In the genomic region with DNA sequence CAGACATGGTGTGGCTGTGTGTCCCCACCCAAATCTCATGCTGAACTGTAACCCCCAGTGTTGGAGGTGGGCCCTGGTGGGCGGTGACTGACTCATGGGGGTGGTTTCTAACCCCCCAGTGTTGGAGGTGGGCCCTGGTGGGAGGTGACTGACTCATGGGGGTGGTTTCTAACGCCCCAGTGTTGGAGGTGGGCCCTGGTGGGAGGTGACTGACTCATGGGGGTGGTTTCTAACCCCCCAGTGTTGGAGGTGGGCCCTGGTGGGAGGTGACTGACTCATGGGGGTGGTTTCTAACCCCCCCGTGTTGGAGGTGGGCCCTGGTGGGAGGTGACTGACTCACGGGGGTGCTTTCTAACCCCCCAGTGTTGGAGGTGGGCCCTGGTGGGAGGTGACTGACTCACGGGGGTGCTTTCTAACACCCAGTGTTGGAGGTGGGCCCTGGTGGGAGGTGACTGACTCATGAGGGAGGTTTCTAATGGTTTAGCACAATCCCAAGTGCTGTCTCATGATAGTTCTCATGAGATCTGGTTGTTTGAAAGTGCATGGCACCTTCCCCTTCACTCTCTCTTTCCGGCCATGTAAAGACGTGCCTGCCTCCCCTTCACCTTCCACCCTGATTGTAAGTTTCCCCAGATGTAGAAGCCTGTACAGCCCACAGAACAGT, we compare ENCODE assay signal across 8 cellular contexts.
DNase-seq lines count a peak whose midpoint lies in the region; ATAC-seq and TF ChIP-seq lines count a peak whose summit lies in the region.
"Not testable (repeated sequence)": the region's sequence is repeated elsewhere in the genome, so short reads cannot be mapped to it uniquely, and the experiment has no call there.

No MANE protein-coding gene starts in this region.

- not testable (repeated sequence) for H3K36me3 Mint-ChIP-seq in activated CD4-positive, alpha-beta T cell treated with anti-CD3 and anti-CD28 coated beads for 36 hours (ENCODE audit: low read depth)

- not testable (repeated sequence) for H3K36me3 ChIP-seq in HEK293 (ENCODE audit: control insufficient read depth in 2 of 2, insufficient read depth in 1 of 2, low read length in 2 of 2); kidney epithelial cell (ENCODE audit: control insufficient read depth, insufficient read depth, low read length); uterus

- not testable (repeated sequence) for H3K27ac ChIP-seq in HEK293 (ENCODE audit: extremely low read depth, low read depth, low read length)
- peak overlapping the region in 1 of 2 donors; percentile 26 for H3K27ac ChIP-seq in uterus

- H3K4me1 Mint-ChIP-seq in activated CD4-positive, alpha-beta T cell treated with anti-CD3 and anti-CD28 coated beads for 36 hours, result peaks cover 21% of the 10 kb centered on the region

- DNase-seq in activated CD4-positive, alpha-beta T cell treated with anti-CD3 and anti-CD28 coated beads for 36 hours, result peak; percentile 36
- DNase-seq in activated T-helper 9 cell treated with anti-CD3 and anti-CD28 coated beads, Interleukin-2, amount 50 U/mL, for 16 hours (ENCODE audit: low read depth), result peak; percentile 29
- peak; percentile 81 for DNase-seq in choroid plexus epithelial cell (ENCODE audit: low read depth)
- peak; percentile 75 for DNase-seq in kidney epithelial cell (ENCODE audit: low read depth)
- peak; percentile 68 for DNase-seq in skeletal muscle cell (ENCODE audit: low read depth)
- peak; percentile 26 for DNase-seq in stimulated activated CD8-positive, alpha-beta memory T cell treated with anti-CD3 and anti-CD28 coated beads, Interleukin-4, amount 100 ng/mL, for 24 hours (ENCODE audit: low read depth)
- peak; percentile 50 to 54 for DNase-seq in uterus

- not testable (repeated sequence) for TF ChIP-seq CTCF in HEK293 (tag by site-specific recombination; IDR thresholded peaks at IDR 0.05); choroid plexus epithelial cell (conservative IDR thresholded peaks at IDR 0.05; ENCODE audit: low read depth, low read length); kidney epithelial cell (IDR thresholded peaks at IDR 0.05; ENCODE audit: insufficient read depth, low read length, poor library complexity, severe bottlenecking); uterus (IDR thresholded peaks at IDR 0.05)

- peak overlapping the region; percentile 67 for H3K27ac Mint-ChIP-seq in activated CD4-positive, alpha-beta T cell treated with anti-CD3 and anti-CD28 coated beads for 36 hours

- intact Hi-C loops in activated CD4-positive, alpha-beta T cell treated with anti-CD3 and anti-CD28 coated beads for 36 hours (cut with DNase I, micrococcal nuclease); uterus (cut with DNase I; ENCODE audit: low total_unique reads): not testable (repeated sequence)

- POLR2A ChIA-PET in HEK293 (lab: Yijun Ruan, JAX); activated CD4-positive, alpha-beta T cell treated with anti-CD3 and anti-CD28 coated beads for 36 hours (lab: Charles Lee): not testable (repeated sequence)

- H3K4me1 ChIP-seq in HEK293 (ENCODE audit: control insufficient read depth, insufficient read depth, low read length); uterus: not testable (repeated sequence)

- not testable (repeated sequence) for H3K9me3 ChIP-seq in HEK293 (ENCODE audit: control insufficient read depth, insufficient read depth, low read depth, low read length); uterus

- not testable (repeated sequence) for H3K27me3 Mint-ChIP-seq in activated CD4-positive, alpha-beta T cell treated with anti-CD3 and anti-CD28 coated beads for 36 hours

- not testable (repeated sequence) for H3K4me3 ChIP-seq in HEK293 (ENCODE audit: low read depth, low read length); choroid plexus epithelial cell (ENCODE audit: low read depth, low read length); kidney epithelial cell (ENCODE audit: low read depth, low read length); skeletal muscle cell (ENCODE audit: low read depth, low read length); uterus

- not testable (repeated sequence) for H3K27me3 ChIP-seq in kidney epithelial cell (ENCODE audit: control insufficient read depth, insufficient read depth, low read length); uterus

- H3K9me3 Mint-ChIP-seq in activated CD4-positive, alpha-beta T cell treated with anti-CD3 and anti-CD28 coated beads for 36 hours (ENCODE audit: low read depth), result not testable (repeated sequence)

- not testable (repeated sequence) for ATAC-seq in activated CD4-positive, alpha-beta T cell treated with anti-CD3 and anti-CD28 coated beads for 36 hours

- CTCF ChIA-PET in HEK293 (lab: Yijun Ruan, JAX), result interaction anchor here (0.6 kb wide), 1 partner anchor 19 kb away, joined by 3 read pairs; no protein-coding TSS in a partner anchor
- CTCF ChIA-PET in activated CD4-positive, alpha-beta T cell treated with anti-CD3 and anti-CD28 coated beads for 36 hours (lab: Charles Lee), result not testable (repeated sequence)

- not testable (repeated sequence) for TF ChIP-seq POLR2A in uterus (IDR thresholded peaks at IDR 0.05)

- not testable (repeated sequence) for H3K4me3 Mint-ChIP-seq in activated CD4-positive, alpha-beta T cell treated with anti-CD3 and anti-CD28 coated beads for 36 hours

TF ChIP-seq in HEK293, 187 proteins besides CTCF, POLR2A, EP300 and RAD21:
- TF ChIP-seq GLIS1 (tag by site-specific recombination; IDR thresholded peaks at IDR 0.05), result peak; percentile 98
- 0 out of 2 replicates have a peak, but pooled peaks have one; percentile 20 for TF ChIP-seq ZNF184 (tag by site-specific recombination; IDR thresholded peaks at IDR 0.05)
- TF ChIP-seq, protein P1, sequence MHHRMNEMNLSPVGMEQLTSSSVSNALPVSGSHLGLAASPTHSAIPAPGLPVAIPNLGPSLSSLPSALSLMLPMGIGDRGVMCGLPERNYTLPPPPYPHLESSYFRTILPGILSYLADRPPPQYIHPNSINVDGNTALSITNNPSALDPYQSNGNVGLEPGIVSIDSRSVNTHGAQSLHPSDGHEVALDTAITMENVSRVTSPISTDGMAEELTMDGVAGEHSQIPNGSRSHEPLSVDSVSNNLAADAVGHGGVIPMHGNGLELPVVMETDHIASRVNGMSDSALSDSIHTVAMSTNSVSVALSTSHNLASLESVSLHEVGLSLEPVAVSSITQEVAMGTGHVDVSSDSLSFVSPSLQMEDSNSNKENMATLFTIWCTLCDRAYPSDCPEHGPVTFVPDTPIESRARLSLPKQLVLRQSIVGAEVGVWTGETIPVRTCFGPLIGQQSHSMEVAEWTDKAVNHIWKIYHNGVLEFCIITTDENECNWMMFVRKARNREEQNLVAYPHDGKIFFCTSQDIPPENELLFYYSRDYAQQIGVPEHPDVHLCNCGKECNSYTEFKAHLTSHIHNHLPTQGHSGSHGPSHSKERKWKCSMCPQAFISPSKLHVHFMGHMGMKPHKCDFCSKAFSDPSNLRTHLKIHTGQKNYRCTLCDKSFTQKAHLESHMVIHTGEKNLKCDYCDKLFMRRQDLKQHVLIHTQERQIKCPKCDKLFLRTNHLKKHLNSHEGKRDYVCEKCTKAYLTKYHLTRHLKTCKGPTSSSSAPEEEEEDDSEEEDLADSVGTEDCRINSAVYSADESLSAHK (tag by site-specific recombination; IDR thresholded peaks at IDR 0.05), result peak; percentile 50; the same call in 1 of the 2 replicates
- TF ChIP-seq EGR2 (tag by site-specific recombination; IDR thresholded peaks at IDR 0.05; ENCODE audit: low read depth), result peak; percentile 70
- 0 out of 2 replicates have a peak, but pooled peaks have one; percentile 30 for TF ChIP-seq ZIC2 (tag by site-specific recombination; IDR thresholded peaks at IDR 0.05)
- TF ChIP-seq ZFHX2 (tag by site-specific recombination; conservative IDR thresholded peaks at IDR 0.05), result peak; percentile 76

Comparison
In these comparisons a context has a peak if more than half of its experiments do, and no peak if none do; other contexts are left out.
1. DNase-seq: peak in every context shown above with its lines; median percentile 81 in choroid plexus epithelial cell; 75 in kidney epithelial cell; 68 in skeletal muscle cell; 52 in uterus; 36 in activated CD4-positive, alpha-beta T cell treated with anti-CD3 and anti-CD28 coated beads for 36 hours; 29 in activated T-helper 9 cell treated with anti-CD3 and anti-CD28 coated beads, Interleukin-2, amount 50 U/mL, for 16 hours; 26 in stimulated activated CD8-positive, alpha-beta memory T cell treated with anti-CD3 and anti-CD28 coated beads, Interleukin-4, amount 100 ng/mL, for 24 hours.